8 cellular contexts compared by ENCODE assay signal in genomic region chr15:96333194-96334016, GRCh38. TPM values are rescaled to one million over a fixed set of nuclear protein-coding genes. Genes with fewer than 3 reads are reported as not detected.
DNase-seq lines count a peak whose midpoint lies in the region; ATAC-seq and TF ChIP-seq lines count a peak whose summit lies in the region.

No MANE protein-coding gene starts in this region.

- no peaks in the 10 kb centered on the region for H3K9me3 Mint-ChIP-seq in endothelial cell (ENCODE audit: unreplicated experiment)
- H3K9me3 Mint-ChIP-seq in naive B cell: peaks cover 3 to 19% (median 6%) of the 10 kb centered on the region in 7 donors

- H3K27me3 ChIP-seq in Panc1 (ENCODE audit: control insufficient read depth, insufficient read depth, low read length): no peaks in the 10 kb centered on the region

- H3K4me3 Mint-ChIP-seq in endothelial cell (ENCODE audit: unreplicated experiment): peak overlapping the region; percentile 98
- peak overlapping the region in 7 of 8 donors; percentile 19 to 72 (median 57) for H3K4me3 Mint-ChIP-seq in naive B cell

- no peak for ATAC-seq in Panc1
- no peak for ATAC-seq in naive B cell (ENCODE audit: low read depth in 2 of 2)
- ATAC-seq in HG02571 (IDR thresholded peaks at IDR 0.05; ENCODE audit: unreplicated experiment): no peak

- DNase-seq in DMS 273 (lab: John Stamatoyannopoulos, UW; ENCODE audit: unreplicated experiment) (peak; percentile 60), DMS 273 treated with DMSO at 0.1 percent for 48 hours (lab: John Stamatoyannopoulos, UW) (no peak), Panc1 (ENCODE audit: low read depth, low spot score) (no peak), endothelial cell (ENCODE audit: low spot score) (peak; percentile 69), naive B cell (no peak), A172 (ENCODE audit: low spot score) (no peak), Kasumi-1 (lab: John Stamatoyannopoulos, UW) (no peak)

- H3K27ac Mint-ChIP-seq in endothelial cell (ENCODE audit: unreplicated experiment): peak overlapping the region; percentile 64
- peak overlapping the region in 2 of 6 donors; percentile 56 to 90 for H3K27ac Mint-ChIP-seq in naive B cell

- H3K4me1 Mint-ChIP-seq in endothelial cell (ENCODE audit: unreplicated experiment) (peaks cover 41% of the 10 kb centered on the region), naive B cell (peaks cover 4 to 29% (median 18%) of the 10 kb centered on the region in 3 donors)

- BruUV-seq in Panc1 (replicated peaks; lab: Mats Ljungman, UMichigan): no TSS peak

- H3K36me3 ChIP-seq in Panc1 (ENCODE audit: control insufficient read depth, insufficient read depth, low read length): peaks cover 17% of the 10 kb centered on the region

- H3K9me3 ChIP-seq in Panc1 (ENCODE audit: control insufficient read depth, insufficient read depth, low read depth, low read length): no peaks in the 10 kb centered on the region

- peak overlapping the region; percentile 63 to 97 for H3K4me3 ChIP-seq in Panc1 (ENCODE audit: low read depth in 2 of 2, low read length in 2 of 2)

- POLR2A ChIA-PET in Panc1 (lab: Charles Lee): no interaction called here

- TF ChIP-seq CTCF in Panc1 (IDR thresholded peaks at IDR 0.05) (no peak), endothelial cell (IDR thresholded peaks at IDR 0.05; ENCODE audit: unreplicated experiment) (no peak)

- H3K27ac ChIP-seq in Panc1 (ENCODE audit: low read length): peak overlapping the region; percentile 98

- H3K36me3 Mint-ChIP-seq in endothelial cell (ENCODE audit: low read depth, unreplicated experiment) (peaks cover 31% of the 10 kb centered on the region), naive B cell (peaks cover 0 to 16% of the 10 kb centered on the region in 2 donors)

- CTCF ChIA-PET in Panc1 (lab: Charles Lee): no interaction called here

- in situ Hi-C loops in Panc1 (cut with HindIII; ENCODE audit: low pct_unique_long_range_greater_than_20kb, low sequenced_read_pairs): no loop called here

- H3K4me1 ChIP-seq in Panc1 (ENCODE audit: control insufficient read depth, insufficient read depth, low read length): peaks cover 36% of the 10 kb centered on the region

- intact Hi-C loops in Panc1 (cut with micrococcal nuclease; ENCODE audit: unreplicated experiment): loop anchor here (5.0 to 10.0 kb wide), 2 partner anchors 1076 to 1659 kb away; no protein-coding TSS in a partner anchor

- H3K27me3 Mint-ChIP-seq in endothelial cell (ENCODE audit: unreplicated experiment): peaks cover 31% of the 10 kb centered on the region
- peaks cover 44 to 84% (median 75%) of the 10 kb centered on the region in 3 donors for H3K27me3 Mint-ChIP-seq in naive B cell

RNA-seq across cellular contexts. Expression of gene NR2F2, which starts 2.9 kb away (rescaled TPM):
- 53.7 TPM for total RNA-seq in Panc1 (2021; ENCODE audit: unreplicated experiment)
- polyA plus RNA-seq in Panc1 (2012; ENCODE audit: insufficient read length): 108 TPM
- total RNA-seq in endothelial cell (ENCODE audit: unreplicated experiment): 15.9 TPM
- not detected for polyA plus RNA-seq in naive B cell (ENCODE audit: low read depth in 6 of 6)
- total RNA-seq in A172 (2014; rRNA removed; shearing (Covaris generic)): 9.2 and 16.2 TPM in 2 replicates

Comparison
In these comparisons a context has a peak if more than half of its experiments do, and no peak if none do; other contexts are left out.
1. DNase-seq: peak in DMS 273 (single experiment) and endothelial cell (single experiment); none in DMS 273 treated with DMSO at 0.1 percent for 48 hours (single experiment), Panc1 (single experiment), naive B cell (single experiment), A172 (single experiment) and Kasumi-1 (0 of 2).